28 cellular contexts compared by ENCODE assay signal in genomic region chr12:59580050-59580449, GRCh38.
"Had no signal": no experiment of that assay in that cellular context is flagged by ENCODE, and none has a peak within 500 bp of the region (broad histone marks: within the 10 kb centered on the region; RNA-seq: fewer than 3 reads in every experiment).

No MANE protein-coding gene starts in this region.

- H3K4me1 Mint-ChIP-seq: stimulated activated memory B cell treated with anti-CD40 and anti-IgM and Interleukin-4, amounts not matched to agents 10 μg/mL and 1 μg/mL and 100 μg/mL, for 72 hours had no signal

- H3K4me3 ChIP-seq: esophagus squamous epithelium, gastroesophageal sphincter, left lung, mucosa of descending colon, sigmoid colon, smooth muscle cell, tibial artery, upper lobe of right lung had no signal

- H3K4me3 Mint-ChIP-seq: activated CD4-positive, alpha-beta memory T cell treated with anti-CD3 and anti-CD28 coated beads for 36 hours; activated CD4-positive, alpha-beta T cell treated with anti-CD3 and anti-CD28 coated beads, Interleukin-2, amount 10 ng/mL, durations not matched to agents 24 days and 14 days; activated naive CD4-positive, alpha-beta T cell treated with anti-CD3 and anti-CD28 coated beads, Interleukin-2, amount 50 U/mL, for 24 hours; activated naive CD8-positive, alpha-beta T cell treated with anti-CD3 and anti-CD28 coated beads, Interleukin-2, amount 50 U/mL, for 24 hours; activated T-cell treated with anti-CD3 and anti-CD28 coated beads, Interleukin-2, amount 50 U/mL, for 4 hours; activated T-helper 17 cell treated with anti-CD3 and anti-CD28 coated beads, Interleukin-2, amount 50 U/mL, for 72 hours; nephron; stimulated activated memory B cell treated with anti-CD40 and anti-IgM and Interleukin-4, amounts not matched to agents 10 μg/mL and 1 μg/mL and 100 μg/mL, for 72 hours; stimulated activated naive CD8-positive, alpha-beta T cell treated with anti-CD3 and anti-CD28 coated beads, Interleukin-15, amount 100 ng/mL, for 72 hours had no signal

- H3K27me3 Mint-ChIP-seq: activated CD4-positive, alpha-beta memory T cell treated with anti-CD3 and anti-CD28 coated beads for 36 hours; activated CD4-positive, alpha-beta T cell treated with anti-CD3 and anti-CD28 coated beads, Interleukin-2, amount 10 ng/mL, durations not matched to agents 24 days and 14 days; activated naive CD4-positive, alpha-beta T cell treated with anti-CD3 and anti-CD28 coated beads, Interleukin-2, amount 50 U/mL, for 24 hours; activated naive CD8-positive, alpha-beta T cell treated with anti-CD3 and anti-CD28 coated beads, Interleukin-2, amount 50 U/mL, for 24 hours; activated T-helper 17 cell treated with anti-CD3 and anti-CD28 coated beads, Interleukin-2, amount 50 U/mL, for 72 hours; stimulated activated memory B cell treated with anti-CD40 and anti-IgM and Interleukin-4, amounts not matched to agents 10 μg/mL and 1 μg/mL and 100 μg/mL, for 72 hours; stimulated activated naive CD8-positive, alpha-beta T cell treated with anti-CD3 and anti-CD28 coated beads, Interleukin-15, amount 100 ng/mL, for 72 hours had no signal

- ATAC-seq: activated naive CD8-positive, alpha-beta T cell treated with anti-CD3 and anti-CD28 coated beads, Interleukin-2, amount 50 U/mL, for 24 hours; activated T-cell treated with anti-CD3 and anti-CD28 coated beads, Interleukin-2, amount 50 U/mL, for 4 hours; activated T-helper 17 cell treated with anti-CD3 and anti-CD28 coated beads, Interleukin-2, amount 50 U/mL, for 72 hours; gastroesophageal sphincter; left lung; mucosa of descending colon; stimulated activated memory B cell treated with anti-CD40 and anti-IgM and Interleukin-4, amounts not matched to agents 10 μg/mL and 1 μg/mL and 100 μg/mL, for 72 hours; stimulated activated naive CD8-positive, alpha-beta T cell treated with anti-CD3 and anti-CD28 coated beads, Interleukin-15, amount 100 ng/mL, for 72 hours; upper lobe of right lung had no signal

- H3K4me1 ChIP-seq: esophagus squamous epithelium, left lung, upper lobe of right lung had no signal

- H3K9me3 ChIP-seq: esophagus squamous epithelium, gastroesophageal sphincter, left lung, mucosa of descending colon, sigmoid colon, tibial artery, upper lobe of right lung had no signal

- DNase-seq: activated CD4-positive, alpha-beta memory T cell treated with anti-CD3 and anti-CD28 coated beads for 36 hours; activated CD4-positive, alpha-beta T cell treated with anti-CD3 and anti-CD28 coated beads, Interleukin-2, amount 10 ng/mL, durations not matched to agents 24 days and 14 days; activated CD4-positive, CD25-positive, alpha-beta regulatory T cell treated with anti-CD3 and anti-CD28 coated beads, Interleukin-2, amount 50 U/mL, for 72 hours; activated gamma-delta T cell treated with Interleukin-2 at 50 U/mL for 16 hours; activated naive CD8-positive, alpha-beta T cell treated with anti-CD3 and anti-CD28 coated beads, Interleukin-2, amount 50 U/mL, for 24 hours; activated T-cell treated with anti-CD3 and anti-CD28 coated beads, Interleukin-2, amount 50 U/mL, for 4 hours; dermis blood vessel endothelial cell; effector CD8-positive, alpha-beta T cell; esophagus squamous epithelium; head of caudate nucleus; left lung; mucosa of descending colon; sigmoid colon; stimulated activated CD4-positive, alpha-beta T cell treated with anti-CD3 and anti-CD28 coated beads, Interleukin-1b, Interleukin-23, amount 100 ng/mL, for 48 hours; stimulated activated CD4-positive, alpha-beta T cell treated with anti-CD3 and anti-CD28 coated beads, Interleukin-4, amount 100 ng/mL, for 4 hours; stimulated activated CD8-positive, alpha-beta memory T cell treated with anti-CD3 and anti-CD28 coated beads, Interleukin-4, amount 100 ng/mL, for 48 hours; stimulated activated naive CD8-positive, alpha-beta T cell treated with anti-CD3 and anti-CD28 coated beads, Interleukin-15, amount 100 ng/mL, for 72 hours; substantia nigra; T-helper 2 cell; tibial artery; upper lobe of right lung had no signal

- H3K27ac Mint-ChIP-seq: activated CD4-positive, alpha-beta memory T cell treated with anti-CD3 and anti-CD28 coated beads for 36 hours; activated CD4-positive, alpha-beta T cell treated with anti-CD3 and anti-CD28 coated beads, Interleukin-2, amount 10 ng/mL, durations not matched to agents 24 days and 14 days; activated naive CD4-positive, alpha-beta T cell treated with anti-CD3 and anti-CD28 coated beads, Interleukin-2, amount 50 U/mL, for 24 hours; activated naive CD8-positive, alpha-beta T cell treated with anti-CD3 and anti-CD28 coated beads, Interleukin-2, amount 50 U/mL, for 24 hours; activated T-helper 17 cell treated with anti-CD3 and anti-CD28 coated beads, Interleukin-2, amount 50 U/mL, for 72 hours; stimulated activated memory B cell treated with anti-CD40 and anti-IgM and Interleukin-4, amounts not matched to agents 10 μg/mL and 1 μg/mL and 100 μg/mL, for 72 hours; stimulated activated naive CD8-positive, alpha-beta T cell treated with anti-CD3 and anti-CD28 coated beads, Interleukin-15, amount 100 ng/mL, for 72 hours had no signal

- H3K36me3 Mint-ChIP-seq: activated CD4-positive, alpha-beta memory T cell treated with anti-CD3 and anti-CD28 coated beads for 36 hours; activated naive CD4-positive, alpha-beta T cell treated with anti-CD3 and anti-CD28 coated beads, Interleukin-2, amount 50 U/mL, for 24 hours; stimulated activated memory B cell treated with anti-CD40 and anti-IgM and Interleukin-4, amounts not matched to agents 10 μg/mL and 1 μg/mL and 100 μg/mL, for 72 hours had no signal

- H3K9me3 Mint-ChIP-seq: activated CD4-positive, alpha-beta memory T cell treated with anti-CD3 and anti-CD28 coated beads for 36 hours; activated naive CD4-positive, alpha-beta T cell treated with anti-CD3 and anti-CD28 coated beads, Interleukin-2, amount 50 U/mL, for 24 hours; activated naive CD8-positive, alpha-beta T cell treated with anti-CD3 and anti-CD28 coated beads, Interleukin-2, amount 50 U/mL, for 24 hours; activated T-cell treated with anti-CD3 and anti-CD28 coated beads, Interleukin-2, amount 50 U/mL, for 4 hours; nephron; stimulated activated memory B cell treated with anti-CD40 and anti-IgM and Interleukin-4, amounts not matched to agents 10 μg/mL and 1 μg/mL and 100 μg/mL, for 72 hours had no signal

- H3K27me3 ChIP-seq: esophagus squamous epithelium, gastroesophageal sphincter, left lung, sigmoid colon, tibial artery, upper lobe of right lung had no signal

- H3K27ac ChIP-seq: epithelial cell of prostate, esophagus squamous epithelium, gastroesophageal sphincter, left lung, tibial artery, upper lobe of right lung had no signal
